1 cellular context compared by ENCODE assay signal in genomic region chr11:113023228-113023627, GRCh38.
TF ChIP-seq lines count a peak whose summit lies in the region.

No MANE protein-coding gene starts in this region.

TF ChIP-seq in HepG2, 621 proteins besides CTCF, POLR2A, EP300 and RAD21:
- TF ChIP-seq ZNF83 (CRISPR knock-in tag; IDR thresholded peaks at IDR 0.05; ENCODE audit: borderline replicate concordance) (no peak), TFAP4 (IDR thresholded peaks at IDR 0.05; ENCODE audit: borderline replicate concordance, low read depth) (no peak), HOXA7 (CRISPR knock-in tag; IDR thresholded peaks at IDR 0.05) (no peak), ZBTB25 (CRISPR knock-in tag; IDR thresholded peaks at IDR 0.05) (no peak), ATRX (CRISPR knock-in tag; IDR thresholded peaks at IDR 0.05; ENCODE audit: borderline replicate concordance) (no peak)
- TF ChIP-seq, protein P1, sequence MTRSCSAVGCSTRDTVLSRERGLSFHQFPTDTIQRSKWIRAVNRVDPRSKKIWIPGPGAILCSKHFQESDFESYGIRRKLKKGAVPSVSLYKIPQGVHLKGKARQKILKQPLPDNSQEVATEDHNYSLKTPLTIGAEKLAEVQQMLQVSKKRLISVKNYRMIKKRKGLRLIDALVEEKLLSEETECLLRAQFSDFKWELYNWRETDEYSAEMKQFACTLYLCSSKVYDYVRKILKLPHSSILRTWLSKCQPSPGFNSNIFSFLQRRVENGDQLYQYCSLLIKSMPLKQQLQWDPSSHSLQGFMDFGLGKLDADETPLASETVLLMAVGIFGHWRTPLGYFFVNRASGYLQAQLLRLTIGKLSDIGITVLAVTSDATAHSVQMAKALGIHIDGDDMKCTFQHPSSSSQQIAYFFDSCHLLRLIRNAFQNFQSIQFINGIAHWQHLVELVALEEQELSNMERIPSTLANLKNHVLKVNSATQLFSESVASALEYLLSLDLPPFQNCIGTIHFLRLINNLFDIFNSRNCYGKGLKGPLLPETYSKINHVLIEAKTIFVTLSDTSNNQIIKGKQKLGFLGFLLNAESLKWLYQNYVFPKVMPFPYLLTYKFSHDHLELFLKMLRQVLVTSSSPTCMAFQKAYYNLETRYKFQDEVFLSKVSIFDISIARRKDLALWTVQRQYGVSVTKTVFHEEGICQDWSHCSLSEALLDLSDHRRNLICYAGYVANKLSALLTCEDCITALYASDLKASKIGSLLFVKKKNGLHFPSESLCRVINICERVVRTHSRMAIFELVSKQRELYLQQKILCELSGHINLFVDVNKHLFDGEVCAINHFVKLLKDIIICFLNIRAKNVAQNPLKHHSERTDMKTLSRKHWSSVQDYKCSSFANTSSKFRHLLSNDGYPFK (CRISPR knock-in tag; IDR thresholded peaks at IDR 0.05; ENCODE audit: borderline replicate concordance): no peak
